6 cellular contexts compared by ENCODE assay signal in the genomic region with DNA sequence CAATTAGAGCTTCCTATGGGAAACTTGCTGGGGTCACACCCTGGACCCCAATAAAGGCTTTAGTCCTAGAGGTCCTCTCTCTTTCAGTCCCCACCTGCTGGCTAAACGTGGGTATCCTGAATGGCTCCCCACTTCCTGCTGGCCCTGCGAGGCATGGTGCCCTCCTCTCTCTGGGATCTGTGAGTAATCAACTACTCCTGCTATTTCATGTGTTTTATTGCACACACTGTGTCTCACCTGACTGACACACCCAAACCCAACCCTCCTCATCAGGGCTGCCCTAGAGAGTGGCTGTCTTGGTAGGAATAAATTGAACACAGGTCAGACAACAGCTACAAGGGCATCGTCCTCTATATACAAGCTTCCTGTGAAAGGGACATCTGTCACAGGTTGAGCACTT. TPM values are rescaled to one million over a fixed set of nuclear protein-coding genes. Genes with fewer than 3 reads are reported as not detected.
"Had no signal": no experiment of that assay in that cellular context is flagged by ENCODE, and none has a peak within 500 bp of the region (broad histone marks: within the 10 kb centered on the region; RNA-seq: fewer than 3 reads in every experiment).

No MANE protein-coding gene starts in this region.

RNA-seq across cellular contexts. Expression of gene FAM153A, which starts 39.8 kb away (rescaled TPM):
- total RNA-seq: PC-3, PC-9, RPMI7951, SJSA1, SK-MEL-5 had no signal
- polyA plus RNA-seq: SK-N-SH had no signal
